8 cellular contexts compared by ENCODE assay signal in the genomic region with DNA sequence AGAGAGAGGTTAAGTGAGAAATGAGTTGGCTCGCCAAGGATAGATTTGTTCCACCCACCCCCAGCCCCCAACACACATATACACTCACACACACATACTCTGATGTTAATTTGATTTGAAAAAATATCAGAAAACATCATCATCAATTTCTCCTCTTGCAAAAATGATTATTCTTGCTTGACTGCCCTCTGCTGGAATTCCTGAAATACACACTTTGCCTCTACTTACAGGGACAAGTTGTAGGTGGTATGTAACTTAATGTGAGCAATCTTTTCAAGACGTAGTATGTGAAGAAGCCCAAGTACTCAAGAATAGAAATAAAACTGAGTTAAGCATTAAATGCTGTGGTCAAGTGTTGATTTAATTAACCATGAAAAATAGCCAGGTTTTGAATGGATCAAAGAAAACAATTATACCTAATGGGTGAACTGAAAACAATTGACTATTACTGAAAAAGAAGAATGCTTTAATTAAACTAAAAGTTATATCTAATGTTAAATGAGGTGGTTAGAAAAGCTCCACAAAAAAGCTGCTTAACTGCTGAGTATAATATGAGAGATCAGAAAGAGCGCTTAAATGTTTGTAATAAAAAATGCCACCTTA. TPM values are rescaled to one million over a fixed set of nuclear protein-coding genes. Genes with fewer than 3 reads are reported as not detected.
A peak's percentile ranks its signal among the peaks of the same experiment; 100 is the strongest.
DNase-seq lines count a peak whose midpoint lies in the region; ATAC-seq and TF ChIP-seq lines count a peak whose summit lies in the region.

No MANE protein-coding gene starts in this region.

- no peak overlapping the region for H4K5ac ChIP-seq in mesendoderm (ENCODE audit: low read length)

- peak; percentile 60 for TF ChIP-seq CTCF in MCF 10A (IDR thresholded peaks at IDR 0.05; ENCODE audit: unreplicated experiment)

- ATAC-seq in HG02840 (IDR thresholded peaks at IDR 0.05; ENCODE audit: low FRiP score, unreplicated experiment) (no peak), GM19467 (IDR thresholded peaks at IDR 0.05; ENCODE audit: unreplicated experiment) (no peak)

- no peaks in the 10 kb centered on the region for H3K36me3 ChIP-seq in mesendoderm (ENCODE audit: control insufficient read depth, insufficient read depth, low read length)

- no peak overlapping the region for H4K8ac ChIP-seq in mesendoderm (ENCODE audit: low read depth, low read length)

- H3K79me2 ChIP-seq in mesendoderm (ENCODE audit: control insufficient read depth, insufficient read depth, low read length), result no peaks in the 10 kb centered on the region

- no peaks in the 10 kb centered on the region for H3K9me3 Mint-ChIP-seq in MCF 10A (ENCODE audit: unreplicated experiment)
- H3K9me3 Mint-ChIP-seq in activated CD4-positive, alpha-beta memory T cell treated with anti-CD3 and anti-CD28 coated beads for 36 hours, result no peaks in the 10 kb centered on the region

- DNase-seq in SIG-M5 treated with dmso at 0.1 percent for 504 hours (lab: John Stamatoyannopoulos, UW; ENCODE audit: unreplicated experiment) (peak; percentile 27), SIG-M5 (lab: John Stamatoyannopoulos, UW) (no peak), M059J (ENCODE audit: low read depth) (peak; percentile 18), MCF 10A (ENCODE audit: unreplicated experiment) (peak; percentile 37), mesendoderm (peak; percentile 53)
- no peak for DNase-seq in activated CD4-positive, alpha-beta memory T cell treated with anti-CD3 and anti-CD28 coated beads for 36 hours

- H3K27me3 ChIP-seq in mesendoderm (ENCODE audit: insufficient read depth, low read length, poor library complexity), result no peaks in the 10 kb centered on the region

- CTCF ChIA-PET in MCF 10A (lab: Yijun Ruan, JAX), result interaction anchor here (0.6 to 3.6 kb wide), 22 partner anchors 10 to 408 kb away, joined by 3 to 53 read pairs (median 5); no protein-coding TSS in a partner anchor
- CTCF ChIA-PET in activated CD4-positive, alpha-beta memory T cell treated with anti-CD3 and anti-CD28 coated beads for 36 hours (lab: Charles Lee), result interaction anchor here (0.9 to 3.0 kb wide), 4 partner anchors 10 to 241 kb away, joined by 3 to 13 read pairs (median 4); no protein-coding TSS in a partner anchor

- H3K36me3 Mint-ChIP-seq in MCF 10A (ENCODE audit: insufficient read depth, unreplicated experiment), result no peaks in the 10 kb centered on the region
- H3K36me3 Mint-ChIP-seq in activated CD4-positive, alpha-beta memory T cell treated with anti-CD3 and anti-CD28 coated beads for 36 hours, result no peaks in the 10 kb centered on the region

- no peak overlapping the region for H3K56ac ChIP-seq in mesendoderm (ENCODE audit: low read length)

- peaks cover 74% of the 10 kb centered on the region for H3K27me3 Mint-ChIP-seq in MCF 10A (ENCODE audit: insufficient read depth, unreplicated experiment)
- no peaks in the 10 kb centered on the region for H3K27me3 Mint-ChIP-seq in activated CD4-positive, alpha-beta memory T cell treated with anti-CD3 and anti-CD28 coated beads for 36 hours

- H2BK5ac ChIP-seq in mesendoderm (ENCODE audit: low read length), result no peak overlapping the region

- no peaks in the 10 kb centered on the region for H3K4me1 ChIP-seq in mesendoderm (ENCODE audit: control insufficient read depth, low read depth, low read length)

- H3K79me1 ChIP-seq in mesendoderm (ENCODE audit: low read length), result no peaks in the 10 kb centered on the region

- H3K4ac ChIP-seq in mesendoderm (ENCODE audit: low read depth, low read length), result no peak overlapping the region

- no peaks in the 10 kb centered on the region for H3K4me1 Mint-ChIP-seq in MCF 10A (ENCODE audit: insufficient read depth, unreplicated experiment)
- no peaks in the 10 kb centered on the region for H3K4me1 Mint-ChIP-seq in activated CD4-positive, alpha-beta memory T cell treated with anti-CD3 and anti-CD28 coated beads for 36 hours (ENCODE audit: low read depth)

- intact Hi-C loops in MCF 10A (cut with micrococcal nuclease), result loop anchor here (1.0 kb wide), 3 partner anchors 239 to 295 kb away; no protein-coding TSS in a partner anchor
- intact Hi-C loops in activated CD4-positive, alpha-beta memory T cell treated with anti-CD3 and anti-CD28 coated beads for 36 hours (cut with micrococcal nuclease), result loop anchor here (1.0 to 2.0 kb wide), 2 partner anchors 238 to 295 kb away; no protein-coding TSS in a partner anchor

- no peak overlapping the region for H3K4me3 Mint-ChIP-seq in MCF 10A (ENCODE audit: unreplicated experiment)
- no peak overlapping the region for H3K4me3 Mint-ChIP-seq in activated CD4-positive, alpha-beta memory T cell treated with anti-CD3 and anti-CD28 coated beads for 36 hours

- H3K9ac ChIP-seq in mesendoderm (ENCODE audit: low read length), result no peak overlapping the region

- H3K4me3 ChIP-seq in mesendoderm (ENCODE audit: low read length), result no peak overlapping the region

- BruUV-seq in MCF 10A (replicated peaks; lab: Mats Ljungman, UMichigan), result no TSS peak

- no CpG with 5 or more reads among the region's 3 CpGs for WGBS in mesendoderm (ENCODE audit: extremely low coverage, insufficient coverage, low lambda C conversion rate)

- H3K18ac ChIP-seq in mesendoderm (ENCODE audit: low read length), result no peak overlapping the region

- no peak overlapping the region for H2BK15ac ChIP-seq in mesendoderm (replicated peaks; ENCODE audit: low read depth)

- H2BK120ac ChIP-seq in mesendoderm (ENCODE audit: low read depth, low read length), result no peak overlapping the region

- H2AK5ac ChIP-seq in mesendoderm (ENCODE audit: low read length), result no peak overlapping the region

- H3K27ac Mint-ChIP-seq in MCF 10A (ENCODE audit: low read depth, unreplicated experiment), result no peak overlapping the region
- no peak overlapping the region for H3K27ac Mint-ChIP-seq in activated CD4-positive, alpha-beta memory T cell treated with anti-CD3 and anti-CD28 coated beads for 36 hours

- H3K23ac ChIP-seq in mesendoderm (ENCODE audit: low read length), result no peak overlapping the region

- no peak overlapping the region for H3K27ac ChIP-seq in mesendoderm (ENCODE audit: low read depth, low read length)

- H3K4me2 ChIP-seq in mesendoderm (ENCODE audit: low read length), result no peak overlapping the region

- POLR2A ChIA-PET in MCF 10A (lab: Yijun Ruan, JAX), result no interaction called here
- POLR2A ChIA-PET in activated CD4-positive, alpha-beta memory T cell treated with anti-CD3 and anti-CD28 coated beads for 36 hours (lab: Charles Lee), result no interaction called here

RNA-seq across cellular contexts. Expression of gene MDFIC2, which starts 46.6 kb away (rescaled TPM):
- total RNA-seq in M059J (2014; rRNA removed; shearing (Covaris generic)), result not detected in 2 replicates
- total RNA-seq in MCF 10A (2022), result not detected in 2 replicates
- polyA plus RNA-seq in mesendoderm (2013, experiment 1 of 2), result not detected
- polyA plus RNA-seq in mesendoderm (2013, experiment 2 of 2), result not detected
- total RNA-seq in activated CD4-positive, alpha-beta memory T cell treated with anti-CD3 and anti-CD28 coated beads for 36 hours, result not detected

Comparison
In these comparisons a context has a peak if more than half of its experiments do, and no peak if none do; other contexts are left out.
1. DNase-seq: peak in SIG-M5 treated with dmso at 0.1 percent for 504 hours (single experiment), M059J (single experiment), MCF 10A (single experiment) and mesendoderm (single experiment); none in SIG-M5 (single experiment) and activated CD4-positive, alpha-beta memory T cell treated with anti-CD3 and anti-CD28 coated beads for 36 hours (single experiment).